9 cellular contexts compared by ENCODE assay signal in the genomic region with DNA sequence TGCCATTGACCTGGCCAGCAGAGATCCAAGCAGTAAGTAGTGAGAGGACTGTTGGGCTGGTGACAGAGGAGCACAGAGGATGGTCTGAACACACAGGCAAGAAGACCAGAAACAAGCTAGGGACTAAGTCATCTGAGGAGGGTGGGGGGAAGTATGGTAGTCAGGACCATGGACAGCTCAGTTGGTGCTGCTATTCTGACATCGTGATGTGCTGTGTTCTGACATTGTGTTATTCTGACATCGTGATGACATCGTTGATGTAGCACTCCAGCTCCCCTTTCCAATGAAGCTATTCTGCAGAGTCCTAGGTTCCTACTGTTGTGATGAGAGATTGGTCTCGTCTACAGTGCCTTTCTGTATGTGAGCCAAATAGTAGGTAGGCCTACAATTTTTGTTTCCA. TPM values are rescaled to one million over a fixed set of nuclear protein-coding genes. Genes with fewer than 3 reads are reported as not detected.
DNase-seq lines count a peak whose midpoint lies in the region; ATAC-seq, FAIRE-seq and TF ChIP-seq lines count a peak whose summit lies in the region.
"Had no signal": no experiment of that assay in that cellular context is flagged by ENCODE, and none has a peak within 500 bp of the region (broad histone marks: within the 10 kb centered on the region; RNA-seq: fewer than 3 reads in every experiment).

No MANE protein-coding gene starts in this region.

- ATAC-seq in pancreas (peak in 3 of 4 donors; percentile 70 to 89 (median 72)), HG03469 (IDR thresholded peaks at IDR 0.05; ENCODE audit: unreplicated experiment) (no peak)

- H3K4me3 Mint-ChIP-seq in activated CD4-positive, alpha-beta T cell treated with anti-CD3 and anti-CD28 coated beads, Interleukin-2, amount 10 ng/mL, durations not matched to agents 7 days and 5 days: no peak overlapping the region

- no peaks in the 10 kb centered on the region for H3K36me3 Mint-ChIP-seq in activated CD4-positive, alpha-beta T cell treated with anti-CD3 and anti-CD28 coated beads, Interleukin-2, amount 10 ng/mL, durations not matched to agents 7 days and 5 days (ENCODE audit: low read depth)

- no peak for TF ChIP-seq POLR2A in esophagus squamous epithelium (IDR thresholded peaks at IDR 0.05)

- CTCF ChIA-PET in activated CD4-positive, alpha-beta T cell treated with anti-CD3 and anti-CD28 coated beads, Interleukin-2, amount 10 ng/mL, durations not matched to agents 7 days and 5 days (lab: Charles Lee): no interaction called here

- no peaks in the 10 kb centered on the region for H3K36me3 ChIP-seq in pancreas
- H3K36me3 ChIP-seq in esophagus squamous epithelium: no peaks in the 10 kb centered on the region

- DNase-seq in EL (peak; percentile 58), KBM-7 (peak; percentile 84), epithelial cell of proximal tubule (ENCODE audit: low read depth) (peak; percentile 15), pancreas (peak in 3 of 6 donors; percentile 13 to 31 (median 30)), NCI-H2196 treated with DMSO at 0.1 percent for 48 hours (lab: John Stamatoyannopoulos, UW; ENCODE audit: unreplicated experiment) (no peak), esophagus squamous epithelium (lab: John Stamatoyannopoulos, UW) (no peak)
- peak; percentile 74 for DNase-seq in activated CD4-positive, alpha-beta T cell treated with anti-CD3 and anti-CD28 coated beads, Interleukin-2, amount 10 ng/mL, durations not matched to agents 7 days and 5 days

- H3K4me1 ChIP-seq in pancreas: no peaks in the 10 kb centered on the region
- H3K4me1 ChIP-seq in esophagus squamous epithelium: no peaks in the 10 kb centered on the region

- no peak for TF ChIP-seq CTCF in epithelial cell of proximal tubule (conservative IDR thresholded peaks at IDR 0.05; ENCODE audit: low read depth, low read length)
- TF ChIP-seq CTCF in pancreas (IDR thresholded peaks at IDR 0.05): no peak
- TF ChIP-seq CTCF in esophagus squamous epithelium (IDR thresholded peaks at IDR 0.05): no peak

- intact Hi-C loops in pancreas (cut with DNase I): no loop called here
- intact Hi-C loops in esophagus squamous epithelium (cut with DNase I): no loop called here

- in situ Hi-C loops in KBM-7 (cut with MboI; ENCODE audit: low pct_unique_long_range_greater_than_20kb, low sequenced_read_pairs): no loop called here

- H3K4me1 Mint-ChIP-seq in activated CD4-positive, alpha-beta T cell treated with anti-CD3 and anti-CD28 coated beads, Interleukin-2, amount 10 ng/mL, durations not matched to agents 7 days and 5 days: no peaks in the 10 kb centered on the region

- no peaks in the 10 kb centered on the region for H3K9me3 Mint-ChIP-seq in activated CD4-positive, alpha-beta T cell treated with anti-CD3 and anti-CD28 coated beads, Interleukin-2, amount 10 ng/mL, durations not matched to agents 7 days and 5 days

- no peaks in the 10 kb centered on the region for H3K27me3 ChIP-seq in pancreas
- no peaks in the 10 kb centered on the region for H3K27me3 ChIP-seq in esophagus squamous epithelium

- H3K27ac Mint-ChIP-seq in activated CD4-positive, alpha-beta T cell treated with anti-CD3 and anti-CD28 coated beads, Interleukin-2, amount 10 ng/mL, durations not matched to agents 7 days and 5 days: no peak overlapping the region

- no peak for FAIRE-seq in pancreas (lab: Jason Lieb, UNC)

- peaks cover 3% of the 10 kb centered on the region for H3K27me3 Mint-ChIP-seq in activated CD4-positive, alpha-beta T cell treated with anti-CD3 and anti-CD28 coated beads, Interleukin-2, amount 10 ng/mL, durations not matched to agents 7 days and 5 days

- H3K4me3 ChIP-seq in epithelial cell of proximal tubule (ENCODE audit: low read depth, low read length): no peak overlapping the region
- H3K4me3 ChIP-seq in pancreas: no peak overlapping the region
- H3K4me3 ChIP-seq in esophagus squamous epithelium: no peak overlapping the region

- H3K9me3 ChIP-seq in pancreas (no peaks in the 10 kb centered on the region), esophagus squamous epithelium (no peaks in the 10 kb centered on the region)

- WGBS in pancreas, 2 donors: 9 to 10% methylated on average over 4 of the region's 4 CpGs
- 26 to 38% methylated on average over 4 of the region's 4 CpGs for WGBS in esophagus squamous epithelium, 2 donors

- POLR2A ChIA-PET in activated CD4-positive, alpha-beta T cell treated with anti-CD3 and anti-CD28 coated beads, Interleukin-2, amount 10 ng/mL, durations not matched to agents 7 days and 5 days (lab: Charles Lee): no interaction called here

- H3K27ac ChIP-seq in pancreas: no peak overlapping the region
- H3K27ac ChIP-seq in esophagus squamous epithelium: no peak overlapping the region

RNA-seq across cellular contexts. Expression of a gene that starts 28.7 kb away (rescaled TPM):
- not detected for total RNA-seq in activated CD4-positive, alpha-beta T cell treated with anti-CD3 and anti-CD28 coated beads, Interleukin-2, amount 10 ng/mL, durations not matched to agents 7 days and 5 days
- 0.40 and 1.2 TPM in 2 replicates for total RNA-seq in epithelial cell of proximal tubule
- under 1 TPM in 3 of 6 donors, not detected in 3; 0.06 to 0.56 (median 0.14) TPM for total RNA-seq in pancreas
- under 1 TPM; 0.08 to 0.31 TPM for polyA plus RNA-seq in pancreas
- total RNA-seq in esophagus squamous epithelium: under 1 TPM in 1 of 4 donors, not detected in 3; 0.26 TPM
- total RNA-seq: mononuclear cell had no signal

RNA-seq across cellular contexts. Expression of a gene that starts 36.3 kb away (rescaled TPM):
- 10 to 100 TPM; 13.9 to 14.7 TPM for total RNA-seq in activated CD4-positive, alpha-beta T cell treated with anti-CD3 and anti-CD28 coated beads, Interleukin-2, amount 10 ng/mL, durations not matched to agents 7 days and 5 days
- total RNA-seq in epithelial cell of proximal tubule (9.5 and 10.5 TPM in 2 replicates), pancreas (10 to 100 TPM in 1 of 6 donors, 1 to 10 TPM in 5; 5.4 to 10.2 (median 7.5) TPM), esophagus squamous epithelium (10 to 100 TPM in 2 of 4 donors, 1 to 10 TPM in 2; 8.3 to 12.8 (median 10.9) TPM)
- polyA plus RNA-seq in pancreas: 10 to 100 TPM in 1 of 2 donors, 1 to 10 TPM in 1; 9.8 to 15.2 TPM

Comparison
In these comparisons a context has a peak if more than half of its experiments do, and no peak if none do; other contexts are left out.
1. DNase-seq: peak in EL (single experiment), KBM-7 (single experiment), activated CD4-positive, alpha-beta T cell treated with anti-CD3 and anti-CD28 coated beads, Interleukin-2, amount 10 ng/mL, durations not matched to agents 7 days and 5 days (single experiment) and epithelial cell of proximal tubule (single experiment); none in NCI-H2196 treated with DMSO at 0.1 percent for 48 hours (single experiment) and esophagus squamous epithelium (single experiment).